ENCODE assay signal across 30 cellular contexts in genomic region chr10:82234173-82234572, GRCh38.
"Had no signal": no experiment of that assay in that cellular context is flagged by ENCODE, and none has a peak within 500 bp of the region (broad histone marks: within the 10 kb centered on the region; RNA-seq: fewer than 3 reads in every experiment).

No MANE protein-coding gene starts in this region.

- H3K4me3 ChIP-seq: adrenal gland, body of pancreas, breast epithelium had no signal

- DNase-seq: activated B cell treated with CpG ODN at 0.5 μM for 24 hours; activated CD4-positive, alpha-beta memory T cell treated with anti-CD3 and anti-CD28 coated beads for 36 hours; activated CD4-positive, alpha-beta T cell treated with anti-CD3 and anti-CD28 coated beads for 4 hours; activated CD4-positive, alpha-beta T cell treated with anti-CD3 and anti-CD28 coated beads, Interleukin-2, amount 10 ng/mL, durations not matched to agents 24 days and 14 days; activated CD4-positive, alpha-beta T cell treated with anti-CD3 and anti-CD28 coated beads, Interleukin-2, amount 50 U/mL, for 1 hour; activated CD4-positive, alpha-beta T cell treated with anti-CD3 and anti-CD28 coated beads, Interleukin-2, amount 50 U/mL, for 4 hours; activated CD4-positive, CD25-positive, alpha-beta regulatory T cell treated with anti-CD3 and anti-CD28 coated beads, Interleukin-2, amount 50 U/mL, for 72 hours; activated CD8-positive, alpha-beta memory T cell treated with anti-CD3 and anti-CD28 coated beads, Interleukin-2, amount 50 U/mL, for 4 hours; activated CD8-positive, alpha-beta T cell treated with anti-CD3 and anti-CD28 coated beads for 36 hours; activated effector memory CD4-positive, alpha-beta T cell treated with anti-CD3 and anti-CD28 coated beads, Interleukin-2, amount 50 U/mL, for 16 hours; activated gamma-delta T cell treated with Interleukin-2 at 50 U/mL for 16 hours; activated naive CD4-positive, alpha-beta T cell; activated naive CD4-positive, alpha-beta T cell treated with anti-CD3 and anti-CD28 coated beads for 36 hours; activated naive CD4-positive, alpha-beta T cell treated with anti-CD3 and anti-CD28 coated beads, Interleukin-2, amount 50 U/mL, for 16 hours; activated naive CD8-positive, alpha-beta T cell treated with anti-CD3 and anti-CD28 coated beads for 36 hours; activated T-cell treated with anti-CD3 and anti-CD28 coated beads for 4 hours; activated T-cell treated with anti-CD3 and anti-CD28 coated beads, Interleukin-2, amount 50 U/mL, for 1 hour; activated T-cell treated with anti-CD3 and anti-CD28 coated beads, Interleukin-2, amount 50 U/mL, for 4 hours; activated T-cell treated with anti-CD3 and anti-CD28 coated beads, Interleukin-2, amount 50 U/mL, for 72 hours; adrenal gland; amniotic stem cell; aorta; body of pancreas; brain microvascular endothelial cell; central memory CD4-positive, alpha-beta T cell; T-helper 1 cell; T-helper 2 cell; T-helper 9 cell had no signal

- H3K36me3 ChIP-seq: adrenal gland, brain microvascular endothelial cell, breast epithelium had no signal

- H3K4me1 ChIP-seq: adrenal gland, body of pancreas, breast epithelium had no signal

- H3K27me3 ChIP-seq: adrenal gland, body of pancreas, brain microvascular endothelial cell, breast epithelium had no signal

- H3K9me3 ChIP-seq: adrenal gland, body of pancreas, breast epithelium had no signal

- H3K27ac ChIP-seq: adrenal gland, body of pancreas, brain microvascular endothelial cell, breast epithelium, VCaP had no signal
